Comparison of ENCODE assay signal across 15 cellular contexts in the genomic region with DNA sequence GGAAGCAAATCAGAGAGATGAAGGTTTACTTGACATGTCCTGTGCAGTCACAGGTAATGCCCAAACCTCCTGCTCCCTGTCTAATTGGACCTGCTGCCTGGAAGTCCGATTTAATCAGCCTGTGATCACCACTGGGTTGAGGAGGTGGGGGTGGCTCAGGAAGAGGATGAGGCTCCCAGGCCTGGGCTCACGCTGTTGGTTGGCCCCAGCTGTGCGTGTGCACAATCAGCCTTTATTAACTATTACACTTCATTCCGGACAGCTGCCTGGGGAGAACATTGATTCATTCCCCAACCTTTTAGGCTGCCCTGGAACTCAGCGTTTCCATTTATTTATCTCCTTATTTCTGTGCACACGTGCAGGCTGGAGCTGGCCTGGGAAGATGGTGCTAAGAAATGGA.
DNase-seq lines count a peak whose midpoint lies in the region; ATAC-seq and TF ChIP-seq lines count a peak whose summit lies in the region.
"Had no signal": no experiment of that assay in that cellular context is flagged by ENCODE, and none has a peak within 500 bp of the region (broad histone marks: within the 10 kb centered on the region; RNA-seq: fewer than 3 reads in every experiment).

No MANE protein-coding gene starts in this region.

- peak; percentile 18 for DNase-seq in D341Med (ENCODE audit: low spot score)
- peak in 41 of 56 donors; percentile 20 to 81 (median 53) for DNase-seq in amygdala (lab: John Stamatoyannopoulos, UW)
- DNase-seq in head of caudate nucleus = peak; percentile 51 to 89 (median 75)
- peak in 9 of 10 donors; percentile 40 to 95 (median 68) for DNase-seq in posterior cingulate gyrus
- DNase-seq in uterus = no peak
- no peak for DNase-seq in activated T-cell treated with anti-CD3 and anti-CD28 coated beads, Interleukin-2, amount 50 U/mL, for 24 hours
- DNase-seq in stomach = no peak
- DNase-seq: DMS153, MV-4-11, NCI-H1417, NCI-H2029 treated with DMSO at 0.1 percent for 48 hours, NCI-H510A treated with DMSO at 0.1 percent for 48 hours had no signal

- H3K9me3 Mint-ChIP-seq in activated T-cell treated with anti-CD3 and anti-CD28 coated beads, Interleukin-2, amount 50 U/mL, for 24 hours = no peaks in the 10 kb centered on the region

- ATAC-seq in GM19328 (IDR thresholded peaks at IDR 0.05; ENCODE audit: unreplicated experiment) = no peak
- ATAC-seq: A549, K562 had no signal

- H3K36me3 ChIP-seq in uterus (no peaks in the 10 kb centered on the region), stomach (no peaks in the 10 kb centered on the region)

- H3K27me3 Mint-ChIP-seq in activated T-cell treated with anti-CD3 and anti-CD28 coated beads, Interleukin-2, amount 50 U/mL, for 24 hours = peaks cover 9% of the 10 kb centered on the region

- no peaks in the 10 kb centered on the region for H3K27me3 ChIP-seq in uterus
- H3K27me3 ChIP-seq in stomach = peaks cover 0 to 32% (median 0%) of the 10 kb centered on the region in 3 donors

- TF ChIP-seq EP300 in stomach (IDR thresholded peaks at IDR 0.05) = no peak

- no peaks in the 10 kb centered on the region for H3K36me3 Mint-ChIP-seq in activated T-cell treated with anti-CD3 and anti-CD28 coated beads, Interleukin-2, amount 50 U/mL, for 24 hours (ENCODE audit: low read depth)

- no peaks in the 10 kb centered on the region for H3K4me1 Mint-ChIP-seq in activated T-cell treated with anti-CD3 and anti-CD28 coated beads, Interleukin-2, amount 50 U/mL, for 24 hours (ENCODE audit: low read depth)

- TF ChIP-seq CTCF in uterus (IDR thresholded peaks at IDR 0.05) = no peak
- TF ChIP-seq CTCF in stomach (IDR thresholded peaks at IDR 0.05) = no peak

- H3K4me1 ChIP-seq in uterus = no peaks in the 10 kb centered on the region
- H3K4me1 ChIP-seq in stomach = no peaks in the 10 kb centered on the region
- H3K4me1 ChIP-seq: A549 had no signal

- H3K9me3 ChIP-seq in uterus (no peaks in the 10 kb centered on the region), stomach (no peaks in the 10 kb centered on the region)
- H3K9me3 ChIP-seq: A549 had no signal

- WGBS in stomach, 5 donors = 57 to 71% (median 60%) methylated on average over 6 of the region's 6 CpGs

- H3K4me3 Mint-ChIP-seq in activated T-cell treated with anti-CD3 and anti-CD28 coated beads, Interleukin-2, amount 50 U/mL, for 24 hours = no peak overlapping the region

- TF ChIP-seq POLR2A in uterus (IDR thresholded peaks at IDR 0.05) (no peak), stomach (IDR thresholded peaks at IDR 0.05) (no peak)

- H3K27ac ChIP-seq in uterus (no peak overlapping the region), stomach (no peak overlapping the region)
- H3K27ac ChIP-seq: A549 had no signal

- intact Hi-C loops in head of caudate nucleus (cut with DNase I) = loop anchor here (10.0 kb wide), 1 partner anchor 121 kb away; a partner anchor contains a TSS
- intact Hi-C loops in posterior cingulate gyrus (cut with DNase I) = no loop called here
- intact Hi-C loops in uterus (cut with DNase I; ENCODE audit: low total_unique reads) = no loop called here
- intact Hi-C loops in stomach (cut with DNase I; ENCODE audit: low total_unique reads) = no loop called here

- H3K4me3 ChIP-seq in uterus = no peak overlapping the region
- H3K4me3 ChIP-seq in stomach = no peak overlapping the region
- H3K4me3 ChIP-seq: A549, K562 had no signal

- H3K27ac Mint-ChIP-seq in activated T-cell treated with anti-CD3 and anti-CD28 coated beads, Interleukin-2, amount 50 U/mL, for 24 hours = no peak overlapping the region

Comparison
In these comparisons a context has a peak if more than half of its experiments do, and no peak if none do; other contexts are left out.
1. DNase-seq: peak in D341Med (single experiment), amygdala (41 of 56), head of caudate nucleus (42 of 42) and posterior cingulate gyrus (9 of 10); none in uterus (0 of 2), activated T-cell treated with anti-CD3 and anti-CD28 coated beads, Interleukin-2, amount 50 U/mL, for 24 hours (single experiment) and stomach (single experiment).